In the genomic region with DNA sequence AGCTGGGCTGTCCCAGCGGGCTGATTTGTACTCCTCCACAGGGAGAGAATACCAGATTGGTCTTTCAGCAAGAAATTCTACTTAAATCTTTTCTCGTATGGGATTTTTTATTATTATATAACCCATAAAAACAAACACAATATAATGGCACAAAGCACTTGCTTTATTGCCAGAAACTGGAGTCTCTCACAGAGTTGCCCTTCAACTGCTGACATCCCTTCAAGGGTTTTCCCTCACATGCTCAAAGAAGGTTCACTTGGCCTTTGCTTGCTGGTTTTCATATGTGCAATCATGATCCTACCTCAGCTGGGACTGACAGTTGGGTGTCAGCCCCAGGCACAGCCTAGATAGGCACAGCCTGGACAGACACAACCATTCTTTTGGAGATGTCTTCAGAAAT, we compare ENCODE assay signal across 3 cellular contexts.
"Had no signal": no experiment of that assay in that cellular context is flagged by ENCODE, and none has a peak within 500 bp of the region (broad histone marks: within the 10 kb centered on the region; RNA-seq: fewer than 3 reads in every experiment).

No MANE protein-coding gene starts in this region.

- H3K4me3 ChIP-seq: GM12878 had no signal

- DNase-seq: GDM1, GF-D8 had no signal

- ATAC-seq: GM12878 had no signal
